Comparison of ENCODE assay signal across 7 cellular contexts in genomic region chr16:27203429-27204231, GRCh38.
A peak's percentile ranks its signal among the peaks of the same experiment; 100 is the strongest.
DNase-seq lines count a peak whose midpoint lies in the region; ATAC-seq and FAIRE-seq lines count a peak whose summit lies in the region.

Gene KDM8 (plus strand): TSS chr16:27203526. CDS start chr16:27210124, 6,598 bp downstream.

- peak; percentile 96 for FAIRE-seq in GM18507 (lab: Jason Lieb, UNC)

- peak; percentile 98 for DNase-seq in GM18507 (ENCODE audit: extremely low spot score, insufficient read length, low read depth)
- peak; percentile 97 for DNase-seq in NCI-H2029 treated with DMSO at 0.1 percent for 48 hours (lab: John Stamatoyannopoulos, UW)
- peak; percentile 98 for DNase-seq in T-helper 9 cell
- DNase-seq in astrocyte of the hippocampus (ENCODE audit: low read depth, low spot score): peak; percentile 100
- peak; percentile 99 for DNase-seq in hippocampal formation (lab: John Stamatoyannopoulos, UW)
- DNase-seq in retina: peak; percentile 100

- peak; percentile 85 for ATAC-seq in HG02981 (IDR thresholded peaks at IDR 0.05; ENCODE audit: unreplicated experiment)

Comparison
In these comparisons a context has a peak if more than half of its experiments do, and no peak if none do; other contexts are left out.
1. Peak in every context shown above with its lines: DNase-seq and ATAC-seq.